Comparison of ENCODE assay signal across 15 cellular contexts in genomic region chr1:224569276-224569675, GRCh38. TPM values are rescaled to one million over a fixed set of nuclear protein-coding genes. Genes with fewer than 3 reads are reported as not detected.
DNase-seq lines count a peak whose midpoint lies in the region; TF ChIP-seq lines count a peak whose summit lies in the region.
"Had no signal": no experiment of that assay in that cellular context is flagged by ENCODE, and none has a peak within 500 bp of the region (broad histone marks: within the 10 kb centered on the region; RNA-seq: fewer than 3 reads in every experiment).

No MANE protein-coding gene starts in this region.

- in situ Hi-C loops in SK-MEL-5 (cut with HindIII; ENCODE audit: low pct_unique_long_range_greater_than_20kb, low sequenced_read_pairs), result no loop called here

- no peak for TF ChIP-seq CTCF in GM20000 (IDR thresholded peaks at IDR 0.05; ENCODE audit: extremely low read depth, missing control alignments)

- DNase-seq in COLO829 (ENCODE audit: low spot score) (peak; percentile 92), SK-MEL-5 (ENCODE audit: low read depth, low spot score) (peak; percentile 83), foreskin melanocyte (peak; percentile 82), GM20000 (ENCODE audit: low spot score) (no peak), A172 (ENCODE audit: low spot score) (no peak)
- DNase-seq: ACHN; BE2C; C1 segment of cervical spinal cord; Caco-2; Calu3; CD4-positive, alpha-beta memory T cell; CD4-positive, CD25-positive, alpha-beta regulatory T cell; CD8-positive, alpha-beta memory T cell; DMS79 treated with DMSO at 0.1 percent for 48 hours; GF-D8 had no signal

RNA-seq across cellular contexts. Expression of gene CNIH3, which starts 46.8 kb away (rescaled TPM):
- total RNA-seq in SK-MEL-5 (2014; rRNA removed; shearing (Covaris generic)), result 3.1 and 6.4 TPM in 2 replicates
- polyA plus RNA-seq in SK-MEL-5 (2015; cell fraction: cytosol; rRNA removed), result 4.6 and 6.6 TPM in 2 replicates
- polyA plus RNA-seq in SK-MEL-5 (2015; cell fraction: nucleus; rRNA removed), result 8.7 TPM in 2 replicates
- total RNA-seq in A172 (2014; rRNA removed; shearing (Covaris generic)), result 12.8 and 15.4 TPM in 2 replicates

Comparison
In these comparisons a context has a peak if more than half of its experiments do, and no peak if none do; other contexts are left out.
1. DNase-seq: peak in COLO829 (single experiment), SK-MEL-5 (single experiment) and foreskin melanocyte (single experiment); none in GM20000 (single experiment) and A172 (single experiment).